ENCODE assay signal across 17 cellular contexts in the genomic region with DNA sequence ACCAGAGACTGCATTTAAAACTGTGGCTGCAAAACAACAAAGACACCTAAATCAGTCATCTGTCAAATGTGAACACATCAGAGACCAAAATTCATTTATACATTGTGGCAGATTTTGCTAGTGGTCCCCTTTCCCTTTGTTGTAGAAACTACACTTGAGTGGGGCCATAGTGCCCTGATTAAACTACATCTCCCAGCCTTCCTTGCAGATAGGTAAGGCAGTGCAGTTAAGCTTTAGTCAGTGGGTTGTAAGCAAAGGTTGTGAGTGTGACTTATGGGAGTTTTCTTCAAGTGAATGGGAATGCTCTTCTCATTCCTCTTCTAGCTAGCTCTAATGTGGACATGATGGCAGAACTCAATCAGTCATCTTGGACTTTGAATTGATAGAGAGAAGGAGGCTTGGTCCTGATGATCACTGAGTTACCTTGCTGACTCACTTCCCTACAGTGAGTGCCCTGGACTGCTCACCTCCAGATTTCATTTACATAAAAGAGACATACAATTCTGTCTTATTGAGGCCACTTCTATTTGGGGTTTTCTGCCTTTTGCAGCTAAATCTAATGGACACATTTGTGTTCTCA. TPM values are rescaled to one million over a fixed set of nuclear protein-coding genes. Genes with fewer than 3 reads are reported as not detected.
DNase-seq lines count a peak whose midpoint lies in the region; ATAC-seq, FAIRE-seq and TF ChIP-seq lines count a peak whose summit lies in the region.
"Had no signal": no experiment of that assay in that cellular context is flagged by ENCODE, and none has a peak within 500 bp of the region (broad histone marks: within the 10 kb centered on the region; RNA-seq: fewer than 3 reads in every experiment).

No MANE protein-coding gene starts in this region.

- TF ChIP-seq CTCF in OCI-LY3 (IDR thresholded peaks at IDR 0.05; ENCODE audit: low read depth, low read length) (no peak), kidney (IDR thresholded peaks at IDR 0.05; ENCODE audit: borderline replicate concordance, extremely low read depth, insufficient read depth) (no peak)

- H3K23ac ChIP-seq in mesendoderm (ENCODE audit: low read length) = no peak overlapping the region

- intact Hi-C loops in kidney (cut with DNase I) = loop anchor here (5.0 kb wide), 1 partner anchor 65 kb away; no protein-coding TSS in a partner anchor

- peak overlapping the region; percentile 35; the same call in 1 of the 2 replicates for H2AFZ ChIP-seq in OCI-LY3 (ENCODE audit: low read depth, low read length)

- no peak for FAIRE-seq in kidney (lab: Jason Lieb, UNC)

- no peak overlapping the region for H2BK5ac ChIP-seq in mesendoderm (ENCODE audit: low read length)

- H3K56ac ChIP-seq in mesendoderm (ENCODE audit: low read length) = peak overlapping the region; percentile 1

- H4K8ac ChIP-seq in mesendoderm (ENCODE audit: low read depth, low read length) = no peak overlapping the region

- ATAC-seq in GM21723 (IDR thresholded peaks at IDR 0.05; ENCODE audit: unreplicated experiment) (peak; percentile 21), HG02798 (IDR thresholded peaks at IDR 0.05; ENCODE audit: poor library complexity, unreplicated experiment) (no peak)

- no peaks in the 10 kb centered on the region for H4K20me1 ChIP-seq in OCI-LY3 (ENCODE audit: insufficient read depth, low read length)

- H3K79me1 ChIP-seq in mesendoderm (ENCODE audit: low read length) = no peaks in the 10 kb centered on the region

- H3K27me3 ChIP-seq in OCI-LY3 (ENCODE audit: low read depth, low read length) = no peaks in the 10 kb centered on the region
- H3K27me3 ChIP-seq in mesendoderm (ENCODE audit: insufficient read depth, low read length, poor library complexity) = no peaks in the 10 kb centered on the region

- H3K18ac ChIP-seq in mesendoderm (ENCODE audit: low read length) = no peak overlapping the region

- H2AK5ac ChIP-seq in mesendoderm (ENCODE audit: low read length) = no peak overlapping the region

- H3K4me1 ChIP-seq in OCI-LY3 (ENCODE audit: low read length) (peaks cover 40% of the 10 kb centered on the region), mesendoderm (ENCODE audit: control insufficient read depth, low read depth, low read length) (peaks cover 10% of the 10 kb centered on the region), kidney (ENCODE audit: control insufficient read depth in 1 of 2, insufficient read depth in 1 of 2, low read depth in 1 of 2, low read length in 2 of 2) (no peaks in the 10 kb centered on the region)
- H3K4me1 ChIP-seq: prostate gland had no signal

- no peak overlapping the region for H2BK15ac ChIP-seq in mesendoderm (replicated peaks; ENCODE audit: low read depth)

- no peak overlapping the region for H3K4ac ChIP-seq in mesendoderm (ENCODE audit: low read depth, low read length)

- H3K9ac ChIP-seq in OCI-LY3 (ENCODE audit: low read length) (peak overlapping the region; percentile 38; the same call in 1 of the 2 replicates), mesendoderm (ENCODE audit: low read length) (no peak overlapping the region), kidney (ENCODE audit: low read length in 2 of 2) (no peak overlapping the region)

- H3K27ac ChIP-seq in OCI-LY3 (ENCODE audit: low read length) (peak overlapping the region; percentile 81), mesendoderm (ENCODE audit: low read depth, low read length) (no peak overlapping the region), kidney (ENCODE audit: low read depth in 2 of 2, low read length in 2 of 2) (no peak overlapping the region)
- H3K27ac ChIP-seq: prostate gland had no signal

- H3K79me2 ChIP-seq in OCI-LY3 (ENCODE audit: low read length) (no peaks in the 10 kb centered on the region), mesendoderm (ENCODE audit: control insufficient read depth, insufficient read depth, low read length) (no peaks in the 10 kb centered on the region)

- no peak overlapping the region for H2BK120ac ChIP-seq in mesendoderm (ENCODE audit: low read depth, low read length)

- no peak for DNase-seq in mesendoderm
- DNase-seq in activated CD4-positive, alpha-beta T cell treated with anti-CD3 and anti-CD28 coated beads, Interleukin-2, amount 50 U/mL, for 1 hour = no peak
- no peak for DNase-seq in NOMO-1 (lab: John Stamatoyannopoulos, UW; ENCODE audit: unreplicated experiment in 2 of 2)
- DNase-seq in kidney = no peak
- DNase-seq: activated CD4-positive, CD25-positive, alpha-beta regulatory T cell; activated T-cell treated with anti-CD3 and anti-CD28 coated beads for 4 hours; DMS79 treated with DMSO at 0.1 percent for 48 hours; midbrain; NCI-H146; NCI-H748 treated with DMSO at 0.1 percent for 48 hours; stimulated activated CD4-positive, alpha-beta T cell treated with anti-CD3 and anti-CD28 coated beads, Interleukin-4, amount 100 ng/mL, for 24 hours; SW 1271 had no signal

- H3K4me3 ChIP-seq in OCI-LY3 (ENCODE audit: low read length) (peak overlapping the region; percentile 47; the same call in 1 of the 2 replicates), mesendoderm (ENCODE audit: low read length) (no peak overlapping the region), kidney (ENCODE audit: low read length in 2 of 2) (no peak overlapping the region)
- H3K4me3 ChIP-seq: prostate gland had no signal

- no peak overlapping the region for H4K5ac ChIP-seq in mesendoderm (ENCODE audit: low read length)

- no peaks in the 10 kb centered on the region for H3K36me3 ChIP-seq in OCI-LY3 (replicated peaks; ENCODE audit: low read depth, low read length)
- H3K36me3 ChIP-seq in mesendoderm (ENCODE audit: control insufficient read depth, insufficient read depth, low read length) = no peaks in the 10 kb centered on the region
- H3K36me3 ChIP-seq in kidney (ENCODE audit: control insufficient read depth in 1 of 2, insufficient read depth in 2 of 2, low read length in 2 of 2) = no peaks in the 10 kb centered on the region
- H3K36me3 ChIP-seq: prostate gland had no signal

- H3K4me2 ChIP-seq in OCI-LY3 (ENCODE audit: low read length) (peak overlapping the region; percentile 89), mesendoderm (ENCODE audit: low read length) (no peak overlapping the region)

- peak; percentile 9 for TF ChIP-seq POLR2A in GM15510 (IDR thresholded peaks at IDR 0.05; ENCODE audit: borderline replicate concordance, extremely low read depth, insufficient read length)

- H3K9me3 ChIP-seq in OCI-LY3 (ENCODE audit: insufficient read depth, low read length) (no peaks in the 10 kb centered on the region), kidney (ENCODE audit: control insufficient read depth in 1 of 2, low read length in 2 of 2) (no peaks in the 10 kb centered on the region)
- H3K9me3 ChIP-seq: prostate gland had no signal

RNA-seq across cellular contexts. Expression of a gene that starts 35.2 kb away (rescaled TPM):
- 371 TPM for polyA plus RNA-seq in mesendoderm (2013, experiment 1 of 2)
- 377 TPM for polyA plus RNA-seq in mesendoderm (2013, experiment 2 of 2)
- total RNA-seq in kidney = 637 TPM
- 581 TPM for polyA plus RNA-seq in kidney (ENCODE audit: insufficient read depth, low read depth, low replicate concordance)

RNA-seq across cellular contexts. Expression of a gene that starts 36.5 kb away (rescaled TPM):
- 143 TPM for polyA plus RNA-seq in mesendoderm (2013, experiment 1 of 2)
- polyA plus RNA-seq in mesendoderm (2013, experiment 2 of 2) = 143 TPM
- total RNA-seq in kidney = 83.2 TPM
- 611 TPM for polyA plus RNA-seq in kidney (ENCODE audit: insufficient read depth, low read depth, low replicate concordance)

RNA-seq across cellular contexts. Expression of a gene that starts 49.9 kb away (rescaled TPM):
- 191 TPM for polyA plus RNA-seq in mesendoderm (2013, experiment 1 of 2)
- 192 TPM for polyA plus RNA-seq in mesendoderm (2013, experiment 2 of 2)
- 165 TPM for total RNA-seq in kidney
- 34.2 TPM for polyA plus RNA-seq in kidney (ENCODE audit: insufficient read depth, low read depth, low replicate concordance)
